ENCODE assay signal across 16 cellular contexts in the genomic region with DNA sequence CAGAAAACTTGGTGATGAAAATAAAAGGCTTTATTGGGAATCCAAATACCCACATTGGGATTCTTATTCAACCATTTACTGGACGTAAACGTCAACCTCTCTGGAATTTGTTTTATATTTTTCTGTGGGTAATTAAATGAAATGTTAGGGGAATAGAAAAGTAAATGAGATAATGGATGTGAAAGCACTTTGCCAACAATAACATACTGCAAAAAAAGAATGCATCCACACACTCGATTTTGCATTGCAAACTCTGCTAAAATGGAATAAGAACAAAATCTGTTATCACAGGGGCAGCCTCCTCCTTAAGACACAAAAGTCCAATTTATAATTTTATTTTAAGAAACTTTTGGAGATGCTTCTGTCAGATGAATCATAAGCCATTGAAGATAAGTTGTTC.
DNase-seq lines count a peak whose midpoint lies in the region; ATAC-seq and TF ChIP-seq lines count a peak whose summit lies in the region.
"Had no signal": no experiment of that assay in that cellular context is flagged by ENCODE, and none has a peak within 500 bp of the region (broad histone marks: within the 10 kb centered on the region; RNA-seq: fewer than 3 reads in every experiment).

No MANE protein-coding gene starts in this region.

- no peaks in the 10 kb centered on the region for H3F3A ChIP-seq in SK-N-SH (replicated peaks; ENCODE audit: insufficient read depth)

- no peaks in the 10 kb centered on the region for H3K79me2 ChIP-seq in SK-N-SH (ENCODE audit: insufficient read depth)

- no peak for TF ChIP-seq EP300 in SK-N-SH (IDR thresholded peaks at IDR 0.05; ENCODE audit: borderline replicate concordance in 1 of 2, low read depth in 1 of 2, low read length in 1 of 2)

- TF ChIP-seq CTCF in SK-N-SH (IDR thresholded peaks at IDR 0.05) = no peak
- no peak for TF ChIP-seq CTCF in fibroblast of pulmonary artery (IDR thresholded peaks at IDR 0.05; ENCODE audit: low read length, missing control alignments)
- TF ChIP-seq CTCF in thoracic aorta (IDR thresholded peaks at IDR 0.05) = no peak
- TF ChIP-seq CTCF in spleen (IDR thresholded peaks at IDR 0.05 in 8 of 11, conservative IDR thresholded peaks at IDR 0.05 in 3 of 11) = no peak

- no peak overlapping the region for H2AFZ ChIP-seq in SK-N-SH (ENCODE audit: low read depth)

- CTCF ChIA-PET in SK-N-SH (lab: Yijun Ruan, JAX) = no interaction called here

- H3K9me2 ChIP-seq in SK-N-SH = no peaks in the 10 kb centered on the region

- no peaks in the 10 kb centered on the region for H3K36me3 ChIP-seq in SK-N-SH (replicated peaks in 1 of 2; ENCODE audit: control insufficient read depth in 1 of 2, insufficient read depth in 2 of 2, low read length in 1 of 2)
- H3K36me3 ChIP-seq in thoracic aorta = no peaks in the 10 kb centered on the region
- no peaks in the 10 kb centered on the region for H3K36me3 ChIP-seq in spleen
- H3K36me3 ChIP-seq: HAP-1 had no signal

- H3K9ac ChIP-seq in SK-N-SH = no peak overlapping the region
- H3K9ac ChIP-seq: BLaER1 treated with 17β-estradiol and CSF1 and Interleukin-3, amounts not matched to agents 10 nM and 100 nM had no signal

- no peak for TF ChIP-seq RAD21 in SK-N-SH (IDR thresholded peaks at IDR 0.05; ENCODE audit: low read length)

- POLR2A ChIA-PET in SK-N-SH (lab: Yijun Ruan, JAX) = no interaction called here

- DNase-seq in SK-N-SH (no peak), fibroblast of pulmonary artery (ENCODE audit: low read depth) (peak; percentile 24), thoracic aorta (ENCODE audit: low spot score) (no peak), spleen (no peak)
- DNase-seq: CD4-positive, alpha-beta T cell; CD8-positive, alpha-beta memory T cell; DMS 273 treated with DMSO at 0.1 percent for 48 hours; DMS79; GF-D8; GOT3; HFFc6 had no signal

- intact Hi-C loops in spleen (cut with DNase I; ENCODE audit: low total_unique reads) = no loop called here

- H4K20me1 ChIP-seq in SK-N-SH (ENCODE audit: insufficient read depth) = no peaks in the 10 kb centered on the region
- H4K20me1 ChIP-seq: BLaER1 treated with 17β-estradiol and CSF1 and Interleukin-3, amounts not matched to agents 10 nM and 100 nM had no signal

- no peak overlapping the region for H3K4me2 ChIP-seq in SK-N-SH
- H3K4me2 ChIP-seq: BLaER1 treated with 17β-estradiol and CSF1 and Interleukin-3, amounts not matched to agents 10 nM and 100 nM had no signal

- H3K27ac ChIP-seq in SK-N-SH (ENCODE audit: low read depth in 2 of 2, low read length in 1 of 2) (no peak overlapping the region; a peak in 1 of 4 replicates), thoracic aorta (peak overlapping the region; percentile 63 to 66), spleen (no peak overlapping the region)
- H3K27ac ChIP-seq: 22Rv1; BLaER1 treated with 17β-estradiol and CSF1 and Interleukin-3, amounts not matched to agents 10 nM and 100 nM had no signal

- 40% methylated on average over 3 of the region's 3 CpGs for WGBS in SK-N-SH (ENCODE audit: low lambda C conversion rate)
- 84 to 89% (median 88%) methylated on average over 3 of the region's 3 CpGs for WGBS in spleen, 5 donors

- H3K4me1 ChIP-seq in SK-N-SH (ENCODE audit: control insufficient read depth in 1 of 2, insufficient read depth in 2 of 2, low read depth in 1 of 2, low read length in 1 of 2) (no peaks in the 10 kb centered on the region), thoracic aorta (ENCODE audit: control insufficient read depth in 1 of 2, low read depth in 2 of 2) (peaks cover 14 to 38% of the 10 kb centered on the region in 2 donors), spleen (peaks cover 0 to 4% (median 0%) of the 10 kb centered on the region in 6 donors)
- H3K4me1 ChIP-seq: HAP-1 had no signal

- no peak for ATAC-seq in SK-N-SH treated with all-trans-retinoic acid at 6 μM for 48 hours
- no peak for ATAC-seq in thoracic aorta (ENCODE audit: insufficient number of reproducible peaks, low FRiP score, low read depth)
- ATAC-seq in HG03159 (IDR thresholded peaks at IDR 0.05; ENCODE audit: unreplicated experiment) = no peak

- H3K4me3 ChIP-seq in SK-N-SH (ENCODE audit: low read depth in 2 of 2, low read length in 1 of 2) = no peak overlapping the region
- H3K4me3 ChIP-seq in fibroblast of pulmonary artery (replicated peaks; ENCODE audit: low read depth, low read length) = no peak overlapping the region
- H3K4me3 ChIP-seq in thoracic aorta = no peak overlapping the region
- H3K4me3 ChIP-seq in spleen = no peak overlapping the region
- H3K4me3 ChIP-seq: BLaER1 treated with 17β-estradiol and CSF1 and Interleukin-3, amounts not matched to agents 10 nM and 100 nM; HAP-1 had no signal

- no peak for TF ChIP-seq POLR2A in spleen (IDR thresholded peaks at IDR 0.05)

- H3K27me3 ChIP-seq in SK-N-SH (ENCODE audit: insufficient read depth) (no peaks in the 10 kb centered on the region), thoracic aorta (replicated peaks; ENCODE audit: insufficient read depth) (no peaks in the 10 kb centered on the region), spleen (replicated peaks in 1 of 7) (no peaks in the 10 kb centered on the region)
- H3K27me3 ChIP-seq: BLaER1 treated with 17β-estradiol and CSF1 and Interleukin-3, amounts not matched to agents 10 nM and 100 nM had no signal

- no peaks in the 10 kb centered on the region for H3K9me3 ChIP-seq in SK-N-SH
- H3K9me3 ChIP-seq in thoracic aorta = no peaks in the 10 kb centered on the region
- peaks cover 0 to 12% (median 8%) of the 10 kb centered on the region in 8 donors for H3K9me3 ChIP-seq in spleen

TF ChIP-seq in SK-N-SH treated with all-trans-retinoic acid at 6 μM for 48 hours, 23 proteins besides CTCF, POLR2A, EP300 and RAD21:
- 0 out of 2 replicates have a peak, but pooled peaks have one; percentile 35 for TF ChIP-seq ESRRG (CRISPR knock-in tag; IDR thresholded peaks at IDR 0.05)
- TF ChIP-seq ISL1 (CRISPR knock-in tag; IDR thresholded peaks at IDR 0.05) = peak; percentile 97
- no peak for TF ChIP-seq SNAI2 (CRISPR knock-in tag; IDR thresholded peaks at IDR 0.05)
- TF ChIP-seq, protein P1, sequence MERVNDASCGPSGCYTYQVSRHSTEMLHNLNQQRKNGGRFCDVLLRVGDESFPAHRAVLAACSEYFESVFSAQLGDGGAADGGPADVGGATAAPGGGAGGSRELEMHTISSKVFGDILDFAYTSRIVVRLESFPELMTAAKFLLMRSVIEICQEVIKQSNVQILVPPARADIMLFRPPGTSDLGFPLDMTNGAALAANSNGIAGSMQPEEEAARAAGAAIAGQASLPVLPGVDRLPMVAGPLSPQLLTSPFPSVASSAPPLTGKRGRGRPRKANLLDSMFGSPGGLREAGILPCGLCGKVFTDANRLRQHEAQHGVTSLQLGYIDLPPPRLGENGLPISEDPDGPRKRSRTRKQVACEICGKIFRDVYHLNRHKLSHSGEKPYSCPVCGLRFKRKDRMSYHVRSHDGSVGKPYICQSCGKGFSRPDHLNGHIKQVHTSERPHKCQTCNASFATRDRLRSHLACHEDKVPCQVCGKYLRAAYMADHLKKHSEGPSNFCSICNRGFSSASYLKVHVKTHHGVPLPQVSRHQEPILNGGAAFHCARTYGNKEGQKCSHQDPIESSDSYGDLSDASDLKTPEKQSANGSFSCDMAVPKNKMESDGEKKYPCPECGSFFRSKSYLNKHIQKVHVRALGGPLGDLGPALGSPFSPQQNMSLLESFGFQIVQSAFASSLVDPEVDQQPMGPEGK (CRISPR knock-in tag; IDR thresholded peaks at IDR 0.05; ENCODE audit: borderline replicate concordance) = no peak
TF ChIP-seq in SK-N-SH treated with all-trans-retinoic acid at 6 μM for 48 hours: peak in this region for 2.

TF ChIP-seq in SK-N-SH, 30 proteins besides CTCF, POLR2A, EP300 and RAD21 (continues in another document):
- TF ChIP-seq, protein P2, sequence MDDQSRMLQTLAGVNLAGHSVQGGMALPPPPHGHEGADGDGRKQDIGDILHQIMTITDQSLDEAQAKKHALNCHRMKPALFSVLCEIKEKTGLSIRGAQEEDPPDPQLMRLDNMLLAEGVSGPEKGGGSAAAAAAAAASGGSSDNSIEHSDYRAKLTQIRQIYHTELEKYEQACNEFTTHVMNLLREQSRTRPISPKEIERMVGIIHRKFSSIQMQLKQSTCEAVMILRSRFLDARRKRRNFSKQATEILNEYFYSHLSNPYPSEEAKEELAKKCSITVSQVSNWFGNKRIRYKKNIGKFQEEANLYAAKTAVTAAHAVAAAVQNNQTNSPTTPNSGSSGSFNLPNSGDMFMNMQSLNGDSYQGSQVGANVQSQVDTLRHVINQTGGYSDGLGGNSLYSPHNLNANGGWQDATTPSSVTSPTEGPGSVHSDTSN (IDR thresholded peaks at IDR 0.05) = no peak
- no peak for TF ChIP-seq POLR2AphosphoS5 (IDR thresholded peaks at IDR 0.05; ENCODE audit: low read depth, low read length)
- no peak for TF ChIP-seq FOSL2 (IDR thresholded peaks at IDR 0.05; ENCODE audit: borderline replicate concordance, low read depth)
- no peak for TF ChIP-seq NFIC (IDR thresholded peaks at IDR 0.05; ENCODE audit: borderline replicate concordance)
- no peak for TF ChIP-seq RCOR1 (IDR thresholded peaks at IDR 0.05; ENCODE audit: low read length)
- TF ChIP-seq ELF1 (IDR thresholded peaks at IDR 0.05) = no peak
- no peak for TF ChIP-seq GABPA (IDR thresholded peaks at IDR 0.05; ENCODE audit: low read depth)
- no peak for TF ChIP-seq YY1 (IDR thresholded peaks at IDR 0.05; ENCODE audit: low read depth)
- TF ChIP-seq, protein P3, sequence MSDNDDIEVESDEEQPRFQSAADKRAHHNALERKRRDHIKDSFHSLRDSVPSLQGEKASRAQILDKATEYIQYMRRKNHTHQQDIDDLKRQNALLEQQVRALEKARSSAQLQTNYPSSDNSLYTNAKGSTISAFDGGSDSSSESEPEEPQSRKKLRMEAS (IDR thresholded peaks at IDR 0.05; ENCODE audit: low read depth) = no peak
- no peak for TF ChIP-seq JUND (IDR thresholded peaks at IDR 0.05)
- TF ChIP-seq TCF12 (IDR thresholded peaks at IDR 0.05) = no peak
- TF ChIP-seq, protein P4, sequence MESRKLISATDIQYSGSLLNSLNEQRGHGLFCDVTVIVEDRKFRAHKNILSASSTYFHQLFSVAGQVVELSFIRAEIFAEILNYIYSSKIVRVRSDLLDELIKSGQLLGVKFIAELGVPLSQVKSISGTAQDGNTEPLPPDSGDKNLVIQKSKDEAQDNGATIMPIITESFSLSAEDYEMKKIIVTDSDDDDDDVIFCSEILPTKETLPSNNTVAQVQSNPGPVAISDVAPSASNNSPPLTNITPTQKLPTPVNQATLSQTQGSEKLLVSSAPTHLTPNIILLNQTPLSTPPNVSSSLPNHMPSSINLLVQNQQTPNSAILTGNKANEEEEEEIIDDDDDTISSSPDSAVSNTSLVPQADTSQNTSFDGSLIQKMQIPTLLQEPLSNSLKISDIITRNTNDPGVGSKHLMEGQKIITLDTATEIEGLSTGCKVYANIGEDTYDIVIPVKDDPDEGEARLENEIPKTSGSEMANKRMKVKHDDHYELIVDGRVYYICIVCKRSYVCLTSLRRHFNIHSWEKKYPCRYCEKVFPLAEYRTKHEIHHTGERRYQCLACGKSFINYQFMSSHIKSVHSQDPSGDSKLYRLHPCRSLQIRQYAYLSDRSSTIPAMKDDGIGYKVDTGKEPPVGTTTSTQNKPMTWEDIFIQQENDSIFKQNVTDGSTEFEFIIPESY (IDR thresholded peaks at IDR 0.05; ENCODE audit: borderline replicate concordance, low read depth) = no peak
- no peak for TF ChIP-seq RXRA (IDR thresholded peaks at IDR 0.05; ENCODE audit: borderline replicate concordance, low read depth)
- TF ChIP-seq RFX5 (IDR thresholded peaks at IDR 0.05; ENCODE audit: low read length) = no peak

Comparison
In these comparisons a context has a peak if more than half of its experiments do, and no peak if none do; other contexts are left out.
1. H3K27ac ChIP-seq: peak in thoracic aorta (2 of 2); none in SK-N-SH (0 of 2) and spleen (0 of 8).